26 cellular contexts compared by ENCODE assay signal in the genomic region with DNA sequence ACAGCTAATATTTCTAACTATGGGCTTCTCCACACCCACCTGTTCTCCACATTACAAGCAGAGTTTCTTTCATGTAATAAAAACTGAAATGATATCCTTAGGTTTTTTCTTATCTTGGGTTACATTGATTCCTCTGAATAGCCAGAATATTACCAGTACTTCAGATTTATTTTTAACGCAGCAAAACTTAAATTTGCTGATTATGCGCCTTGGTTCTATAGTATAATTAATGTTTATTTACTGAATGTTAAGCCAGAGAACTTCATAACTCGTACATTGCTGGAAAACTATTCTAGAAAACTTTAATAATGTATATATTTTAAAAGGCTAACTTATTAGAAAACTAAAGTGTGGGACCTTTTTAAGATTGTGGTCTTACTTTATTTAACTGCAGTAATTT.
"Had no signal": no experiment of that assay in that cellular context is flagged by ENCODE, and none has a peak within 500 bp of the region (broad histone marks: within the 10 kb centered on the region; RNA-seq: fewer than 3 reads in every experiment).

No MANE protein-coding gene starts in this region.

- DNase-seq: colonic mucosa; cortex of kidney; dermis blood vessel endothelial cell; dorsolateral prefrontal cortex; effector CD4-positive, alpha-beta T cell; effector CD8-positive, alpha-beta T cell; effector memory CD4-positive, alpha-beta T cell; effector memory CD8-positive, alpha-beta T cell; endodermal cell; erythroblast; esophagus squamous epithelium; foreskin fibroblast; foreskin keratinocyte; foreskin melanocyte; gastrocnemius medialis; glutamatergic neuron; head of caudate nucleus; heart left ventricle; heart right ventricle had no signal

- H3K4me2 ChIP-seq: hepatocyte had no signal

- H3K79me2 ChIP-seq: hepatocyte had no signal

- H3K36me3 ChIP-seq: colonic mucosa, esophagus muscularis mucosa, esophagus squamous epithelium, gastrocnemius medialis, gastroesophageal sphincter, heart left ventricle, heart right ventricle had no signal

- H3K9me3 ChIP-seq: colonic mucosa, esophagus muscularis mucosa, esophagus squamous epithelium, gastrocnemius medialis, gastroesophageal sphincter, heart left ventricle, heart right ventricle had no signal

- ATAC-seq: effector memory CD8-positive, alpha-beta T cell; esophagus mucosa; foreskin keratinocyte; gastrocnemius medialis; gastroesophageal sphincter; heart left ventricle; heart right ventricle had no signal

- H3K4me1 ChIP-seq: colonic mucosa, esophagus muscularis mucosa, esophagus squamous epithelium, gastrocnemius medialis, gastroesophageal sphincter, heart left ventricle, heart right ventricle had no signal

- H3K27me3 ChIP-seq: colonic mucosa, dorsolateral prefrontal cortex, esophagus muscularis mucosa, esophagus squamous epithelium, foreskin keratinocyte, gastrocnemius medialis, gastroesophageal sphincter, heart left ventricle, heart right ventricle, hepatocyte had no signal

- H3K4me3 ChIP-seq: colonic mucosa, coronary artery, dorsolateral prefrontal cortex, esophagus muscularis mucosa, esophagus squamous epithelium, gastrocnemius medialis, gastroesophageal sphincter, heart left ventricle, heart right ventricle, hepatocyte had no signal

- FAIRE-seq: endothelial cell of umbilical vein had no signal

- H2AFZ ChIP-seq: hepatocyte had no signal

- H3K27ac ChIP-seq: colonic mucosa, coronary artery, dorsolateral prefrontal cortex, epithelial cell of prostate, esophagus muscularis mucosa, esophagus squamous epithelium, foreskin keratinocyte, gastrocnemius medialis, gastroesophageal sphincter, heart left ventricle, heart right ventricle, hepatocyte had no signal
